ENCODE assay signal across 26 cellular contexts in the genomic region with DNA sequence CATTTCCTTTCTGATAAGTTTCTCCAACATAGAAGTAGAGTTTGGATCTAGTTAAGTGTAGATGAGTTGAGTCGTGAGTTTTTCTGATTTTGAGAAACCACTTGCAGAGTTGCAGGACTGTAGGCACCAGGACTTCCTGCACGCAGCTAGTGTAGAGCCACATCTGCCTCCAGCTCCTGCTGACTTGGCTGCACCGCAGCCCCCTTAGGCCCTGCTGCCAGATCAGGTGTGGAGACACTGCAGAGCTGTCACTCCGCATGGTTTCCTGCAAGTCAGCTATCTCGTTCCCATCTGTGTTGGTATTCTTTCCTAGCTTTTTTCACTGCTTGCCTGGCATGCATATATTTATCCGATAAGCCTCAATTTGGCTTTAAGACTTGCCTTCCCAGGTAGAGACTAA. TPM values are rescaled to one million over a fixed set of nuclear protein-coding genes. Genes with fewer than 3 reads are reported as not detected.
DNase-seq lines count a peak whose midpoint lies in the region; ATAC-seq and TF ChIP-seq lines count a peak whose summit lies in the region.
"Had no signal": no experiment of that assay in that cellular context is flagged by ENCODE, and none has a peak within 500 bp of the region (broad histone marks: within the 10 kb centered on the region; RNA-seq: fewer than 3 reads in every experiment).

No MANE protein-coding gene starts in this region.

- H3K9me2 ChIP-seq in HCT116 (ENCODE audit: insufficient read depth) = no peaks in the 10 kb centered on the region

- no peak for TF ChIP-seq POLR2A in HCT116 (IDR thresholded peaks at IDR 0.05; ENCODE audit: borderline replicate concordance, extremely low read depth, insufficient read depth, insufficient read length)

- H3K4me3 Mint-ChIP-seq in neural progenitor cell = no peak overlapping the region
- H3K4me3 Mint-ChIP-seq in activated naive CD4-positive, alpha-beta T cell treated with anti-CD3 and anti-CD28 coated beads, Interleukin-2, amount 10 ng/mL, durations not matched to agents 7 days and 5 days = no peak overlapping the region
- H3K4me3 Mint-ChIP-seq: activated CD8-positive, alpha-beta T cell treated with anti-CD3 and anti-CD28 coated beads for 36 hours; HFFc6; IgD-negative memory B cell; natural killer cell; stimulated activated naive B cell treated with anti-CD40 and anti-IgM and Interleukin-4, amounts not matched to agents 10 μg/mL and 1 μg/mL and 100 μg/mL, for 72 hours; T-helper 17 cell; type B pancreatic cell had no signal

- no peaks in the 10 kb centered on the region for H3K36me3 ChIP-seq in HCT116 (ENCODE audit: control insufficient read depth in 1 of 2, insufficient read depth in 2 of 2, low read length in 2 of 2)
- H3K36me3 ChIP-seq in Panc1 (ENCODE audit: control insufficient read depth, insufficient read depth, low read length) = no peaks in the 10 kb centered on the region
- no peaks in the 10 kb centered on the region for H3K36me3 ChIP-seq in neural progenitor cell
- H3K36me3 ChIP-seq in brain microvascular endothelial cell (replicated peaks) = no peaks in the 10 kb centered on the region
- H3K36me3 ChIP-seq: lower lobe of right lung had no signal

- ATAC-seq in HCT116 = peak; percentile 21; the same call in 1 of the 2 replicates
- ATAC-seq in Panc1 = peak; percentile 56; the same call in 1 of the 2 replicates
- ATAC-seq: activated CD8-positive, alpha-beta T cell treated with anti-CD3 and anti-CD28 coated beads for 36 hours; activated naive CD4-positive, alpha-beta T cell treated with anti-CD3 and anti-CD28 coated beads, Interleukin-2, amount 50 U/mL, for 72 hours; lower lobe of right lung; natural killer cell; SK-N-SH treated with all-trans-retinoic acid at 6 μM for 48 hours; stimulated activated naive B cell treated with anti-CD40 and anti-IgM and Interleukin-4, amounts not matched to agents 10 μg/mL and 1 μg/mL and 100 μg/mL, for 72 hours; T-helper 17 cell had no signal

- H3K4me1 Mint-ChIP-seq in neural progenitor cell = peaks cover 31% of the 10 kb centered on the region
- no peaks in the 10 kb centered on the region for H3K4me1 Mint-ChIP-seq in activated naive CD4-positive, alpha-beta T cell treated with anti-CD3 and anti-CD28 coated beads, Interleukin-2, amount 10 ng/mL, durations not matched to agents 7 days and 5 days
- H3K4me1 Mint-ChIP-seq: IgD-negative memory B cell; natural killer cell; stimulated activated naive B cell treated with anti-CD40 and anti-IgM and Interleukin-4, amounts not matched to agents 10 μg/mL and 1 μg/mL and 100 μg/mL, for 72 hours; T-helper 17 cell had no signal

- no peaks in the 10 kb centered on the region for H3K36me3 Mint-ChIP-seq in neural progenitor cell
- no peaks in the 10 kb centered on the region for H3K36me3 Mint-ChIP-seq in activated naive CD4-positive, alpha-beta T cell treated with anti-CD3 and anti-CD28 coated beads, Interleukin-2, amount 10 ng/mL, durations not matched to agents 7 days and 5 days
- H3K36me3 Mint-ChIP-seq: activated naive CD4-positive, alpha-beta T cell treated with anti-CD3 and anti-CD28 coated beads, Interleukin-2, amount 50 U/mL, for 72 hours; IgD-negative memory B cell; natural killer cell; stimulated activated naive B cell treated with anti-CD40 and anti-IgM and Interleukin-4, amounts not matched to agents 10 μg/mL and 1 μg/mL and 100 μg/mL, for 72 hours had no signal

- H3K27ac ChIP-seq in HCT116 (ENCODE audit: low read depth, low read length) = peak overlapping the region; percentile 100
- H3K27ac ChIP-seq in Panc1 (ENCODE audit: low read length) = peak overlapping the region; percentile 69
- peak overlapping the region; percentile 69 for H3K27ac ChIP-seq in epithelial cell of prostate
- no peak overlapping the region for H3K27ac ChIP-seq in neural progenitor cell
- H3K27ac ChIP-seq in brain microvascular endothelial cell = no peak overlapping the region
- H3K27ac ChIP-seq: C4-2B, lower lobe of right lung, RWPE1 had no signal

- RAD21 ChIA-PET in HCT116 (lab: Charles Lee; ENCODE audit: low non-redundant PET in 1 of 2, low total read pairs in 2 of 2, uncharacterized antibody in 2 of 2, unreplicated experiment in 2 of 2) = interaction anchor here (0.6 to 0.7 kb wide), 2 partner anchors 54 to 309 kb away, joined by 3 to 4 read pairs; no protein-coding TSS in a partner anchor

- H3K27me3 Mint-ChIP-seq in neural progenitor cell (ENCODE audit: insufficient read depth, low read depth) = no peaks in the 10 kb centered on the region
- no peaks in the 10 kb centered on the region for H3K27me3 Mint-ChIP-seq in activated naive CD4-positive, alpha-beta T cell treated with anti-CD3 and anti-CD28 coated beads, Interleukin-2, amount 10 ng/mL, durations not matched to agents 7 days and 5 days
- H3K27me3 Mint-ChIP-seq: activated CD8-positive, alpha-beta T cell treated with anti-CD3 and anti-CD28 coated beads for 36 hours; IgD-negative memory B cell; stimulated activated naive B cell treated with anti-CD40 and anti-IgM and Interleukin-4, amounts not matched to agents 10 μg/mL and 1 μg/mL and 100 μg/mL, for 72 hours; T-helper 17 cell; type B pancreatic cell had no signal

- no peak for TF ChIP-seq RAD21 in HCT116 (IDR thresholded peaks at IDR 0.05; ENCODE audit: low read depth)

- CTCF ChIA-PET in HCT116 (lab: Charles Lee) (interaction anchor here (1.3 kb wide), 1 partner anchor 15 kb away, joined by 3 read pairs; no protein-coding TSS in a partner anchor), Panc1 (lab: Charles Lee) (no interaction called here)
- CTCF ChIA-PET in activated naive CD4-positive, alpha-beta T cell treated with anti-CD3 and anti-CD28 coated beads, Interleukin-2, amount 10 ng/mL, durations not matched to agents 7 days and 5 days (lab: Charles Lee) = no interaction called here

- peak overlapping the region; percentile 72 for H3K9ac ChIP-seq in HCT116 (ENCODE audit: low read length)
- no peak overlapping the region for H3K9ac ChIP-seq in neural progenitor cell

- no peak for TF ChIP-seq CTCF in HCT116 (IDR thresholded peaks at IDR 0.05 in 2 of 3, conservative IDR thresholded peaks at IDR 0.05 in 1 of 3; ENCODE audit: borderline replicate concordance in 1 of 3, insufficient read depth in 1 of 3, low read depth in 2 of 3, low read length in 2 of 3)
- TF ChIP-seq CTCF in Panc1 (IDR thresholded peaks at IDR 0.05) = no peak
- no peak for TF ChIP-seq CTCF in neural progenitor cell (IDR thresholded peaks at IDR 0.05)
- TF ChIP-seq CTCF in brain microvascular endothelial cell (IDR thresholded peaks at IDR 0.05; ENCODE audit: low read depth, low read length, missing control alignments) = no peak

- BruUV-seq in HCT116 (replicated peaks; lab: Mats Ljungman, UMichigan) (no TSS peak), Panc1 (replicated peaks; lab: Mats Ljungman, UMichigan) (no TSS peak)

- in situ Hi-C loops in Panc1 (cut with HindIII; ENCODE audit: low pct_unique_long_range_greater_than_20kb, low sequenced_read_pairs) (no loop called here), brain microvascular endothelial cell (cut with HindIII; ENCODE audit: low pct_ligation_motif_present, low sequenced_read_pairs) (no loop called here)

- no peaks in the 10 kb centered on the region for H3K9me3 ChIP-seq in HCT116 (ENCODE audit: control insufficient read depth in 1 of 2, insufficient read depth in 1 of 2, low read depth in 1 of 2, low read length in 2 of 2)
- H3K9me3 ChIP-seq in Panc1 (ENCODE audit: control insufficient read depth, insufficient read depth, low read depth, low read length) = no peaks in the 10 kb centered on the region
- no peaks in the 10 kb centered on the region for H3K9me3 ChIP-seq in neural progenitor cell (ENCODE audit: low read depth)
- H3K9me3 ChIP-seq: lower lobe of right lung had no signal

- H3K4me2 ChIP-seq in HCT116 (ENCODE audit: low read length) = peak overlapping the region; percentile 44
- no peak overlapping the region for H3K4me2 ChIP-seq in neural progenitor cell

- H4K20me1 ChIP-seq in HCT116 (ENCODE audit: insufficient read depth) (no peaks in the 10 kb centered on the region), neural progenitor cell (ENCODE audit: low read depth) (no peaks in the 10 kb centered on the region)

- POLR2A ChIA-PET in HCT116 (lab: Charles Lee) = interaction anchor here (1.0 to 7.0 kb wide), 27 partner anchors 10 to 179 kb away, joined by 3 to 146 read pairs (median 6); no protein-coding TSS in a partner anchor
- POLR2A ChIA-PET in Panc1 (lab: Charles Lee) = no interaction called here

- no peaks in the 10 kb centered on the region for H3F3A ChIP-seq in neural progenitor cell (ENCODE audit: low read depth)

- H2AFZ ChIP-seq in HCT116 (ENCODE audit: low read depth, low read length, poor library complexity, severe bottlenecking) = no peak overlapping the region
- no peak overlapping the region for H2AFZ ChIP-seq in neural progenitor cell (replicated peaks)

- H3K4me3 ChIP-seq in HCT116 (replicated peaks in 1 of 2; ENCODE audit: low read depth in 1 of 2, low read length in 2 of 2) (no peak overlapping the region), Panc1 (ENCODE audit: low read depth in 2 of 2, low read length in 2 of 2) (no peak overlapping the region), neural progenitor cell (no peak overlapping the region), brain microvascular endothelial cell (ENCODE audit: low read depth, low read length) (no peak overlapping the region)
- H3K4me3 ChIP-seq: lower lobe of right lung had no signal

- no peak for DNase-seq in HCT116 (ENCODE audit: low read depth, low spot score)
- DNase-seq in Panc1 (ENCODE audit: low read depth, low spot score) = no peak
- no peak for DNase-seq in epithelial cell of prostate (ENCODE audit: low read depth, low spot score)
- DNase-seq in neural progenitor cell (ENCODE audit: low spot score) = peak; percentile 10
- DNase-seq in brain microvascular endothelial cell = no peak
- no peak for DNase-seq in activated naive CD4-positive, alpha-beta T cell treated with anti-CD3 and anti-CD28 coated beads, Interleukin-2, amount 10 ng/mL, durations not matched to agents 7 days and 5 days
- DNase-seq in glomerular visceral epithelial cell (ENCODE audit: extremely low spot score) = no peak
- DNase-seq: activated CD8-positive, alpha-beta T cell treated with anti-CD3 and anti-CD28 coated beads for 36 hours; amygdala; COR-L47; erythroblast; HFFc6; lower lobe of right lung; natural killer cell; NCI-H1694; NCI-H82; stimulated activated naive B cell treated with anti-CD40 and anti-IgM and Interleukin-4, amounts not matched to agents 10 μg/mL and 1 μg/mL and 100 μg/mL, for 72 hours; T-helper 17 cell had no signal

- H3K79me2 ChIP-seq in HCT116 (ENCODE audit: insufficient read depth, low read length) (peaks cover 53% of the 10 kb centered on the region), neural progenitor cell (ENCODE audit: low read depth) (no peaks in the 10 kb centered on the region)

- H3K4me1 ChIP-seq in HCT116 (ENCODE audit: control insufficient read depth in 1 of 2, insufficient read depth in 2 of 2, low read length in 2 of 2) (peaks cover 74 to 98% of the 10 kb centered on the region in 2 experiments), Panc1 (ENCODE audit: control insufficient read depth, insufficient read depth, low read length) (peaks cover 30% of the 10 kb centered on the region), neural progenitor cell (peaks cover 7% of the 10 kb centered on the region)

- H3K27ac Mint-ChIP-seq in neural progenitor cell = no peak overlapping the region
- H3K27ac Mint-ChIP-seq in activated naive CD4-positive, alpha-beta T cell treated with anti-CD3 and anti-CD28 coated beads, Interleukin-2, amount 10 ng/mL, durations not matched to agents 7 days and 5 days = no peak overlapping the region
- H3K27ac Mint-ChIP-seq: activated CD8-positive, alpha-beta T cell treated with anti-CD3 and anti-CD28 coated beads for 36 hours; activated naive CD4-positive, alpha-beta T cell treated with anti-CD3 and anti-CD28 coated beads, Interleukin-2, amount 50 U/mL, for 72 hours; activated T-helper 2 cell treated with anti-CD3 and anti-CD28 coated beads, Interferon-gamma antibody, Interleukin-2, Interleukin-4, amounts not matched to agents 10 μg/mL and 5 μg/mL and 100 μg/mL, durations not matched to agents 14 hours and 24 hours and 36 hours; HFFc6; IgD-negative memory B cell; natural killer cell; stimulated activated naive B cell treated with anti-CD40 and anti-IgM and Interleukin-4, amounts not matched to agents 10 μg/mL and 1 μg/mL and 100 μg/mL, for 72 hours; T-helper 17 cell; type B pancreatic cell had no signal

- intact Hi-C loops in HCT116 (cut with micrococcal nuclease) = no loop called here
- intact Hi-C loops in Panc1 (cut with micrococcal nuclease; ENCODE audit: unreplicated experiment) = no loop called here

- H3K27me3 ChIP-seq in HCT116 (ENCODE audit: insufficient read depth, low read length) (no peaks in the 10 kb centered on the region), Panc1 (ENCODE audit: control insufficient read depth, insufficient read depth, low read length) (no peaks in the 10 kb centered on the region), neural progenitor cell (no peaks in the 10 kb centered on the region), brain microvascular endothelial cell (replicated peaks) (no peaks in the 10 kb centered on the region)

- H3K9me3 Mint-ChIP-seq in neural progenitor cell = no peaks in the 10 kb centered on the region
- no peaks in the 10 kb centered on the region for H3K9me3 Mint-ChIP-seq in activated naive CD4-positive, alpha-beta T cell treated with anti-CD3 and anti-CD28 coated beads, Interleukin-2, amount 10 ng/mL, durations not matched to agents 7 days and 5 days
- H3K9me3 Mint-ChIP-seq: HFFc6, type B pancreatic cell had no signal

RNA-seq across cellular contexts. Expression of a gene that starts 48.9 kb away (rescaled TPM):
- 65.9 TPM for total RNA-seq in HCT116 (2021; ENCODE audit: unreplicated experiment)
- 29.5 and 35.8 TPM in 2 replicates for polyA plus RNA-seq in HCT116 (2012)
- total RNA-seq in Panc1 (2021; ENCODE audit: unreplicated experiment) = 31.6 TPM
- polyA plus RNA-seq in Panc1 (2012; ENCODE audit: insufficient read length) = 22.1 TPM
- 7.9 and 8.1 TPM in 2 replicates for total RNA-seq in neural progenitor cell (ENCODE audit: low replicate concordance)
- total RNA-seq: activated CD8-positive, alpha-beta T cell treated with anti-CD3 and anti-CD28 coated beads for 36 hours; activated naive CD4-positive, alpha-beta T cell treated with anti-CD3 and anti-CD28 coated beads, Interleukin-2, amount 50 U/mL, for 72 hours; activated T-helper 2 cell treated with anti-CD3 and anti-CD28 coated beads, Interferon-gamma antibody, Interleukin-2, Interleukin-4, amounts not matched to agents 10 μg/mL and 5 μg/mL and 100 μg/mL, durations not matched to agents 14 hours and 24 hours and 36 hours; mononuclear cell; natural killer cell; T-helper 17 cell had no signal
- polyA plus RNA-seq: IgD-negative memory B cell had no signal

Comparison
In these comparisons a context has a peak if more than half of its experiments do, and no peak if none do; other contexts are left out.
1. H3K27ac ChIP-seq: peak in HCT116 (single experiment), Panc1 (single experiment) and epithelial cell of prostate (single experiment); none in neural progenitor cell (single experiment) and brain microvascular endothelial cell (single experiment).